ENCODE assay signal across 23 cellular contexts in genomic region chr1:48073773-48074172, GRCh38.
"Had no signal": no experiment of that assay in that cellular context is flagged by ENCODE, and none has a peak within 500 bp of the region (broad histone marks: within the 10 kb centered on the region; RNA-seq: fewer than 3 reads in every experiment).

No MANE protein-coding gene starts in this region.

- H3K9me3 ChIP-seq: gastrocnemius medialis, heart right ventricle, left ventricle myocardium inferior, right atrium auricular region, testis, upper lobe of right lung had no signal

- ATAC-seq: activated CD8-positive, alpha-beta T cell treated with anti-CD3 and anti-CD28 coated beads for 36 hours; gastrocnemius medialis; heart right ventricle; stimulated activated effector memory CD8-positive, alpha-beta T cell treated with anti-CD3 and anti-CD28 coated beads, Interleukin-12 subunit alpha, Interleukin-12 subunit beta, amount 100 ng/mL, for 72 hours; upper lobe of right lung; WTC11 had no signal

- H3K27ac ChIP-seq: gastrocnemius medialis, heart right ventricle, left ventricle myocardium inferior, neural progenitor cell, right atrium auricular region, skin epidermis, testis, upper lobe of right lung had no signal

- DNase-seq: activated CD4-positive, alpha-beta T cell treated with anti-CD3 and anti-CD28 coated beads, Interleukin-2, amount 10 ng/mL, durations not matched to agents 24 days and 14 days; activated CD8-positive, alpha-beta T cell treated with anti-CD3 and anti-CD28 coated beads for 36 hours; activated naive CD4-positive, alpha-beta T cell treated with Interleukin-2 at 50 U/mL for 16 hours; activated naive CD8-positive, alpha-beta T cell treated with anti-CD3 and anti-CD28 coated beads, Interleukin-2, amount 10 ng/mL, durations not matched to agents 7 days and 5 days; activated T-cell treated with anti-CD3 and anti-CD28 coated beads, Interleukin-2, amount 50 U/mL, for 1 hour; caudate nucleus; gastrocnemius medialis; heart right ventricle; left ventricle myocardium inferior; mammary epithelial cell; stimulated activated CD4-positive, alpha-beta T cell treated with anti-CD3 and anti-CD28 coated beads, Interleukin-15, amount 100 ng/mL, for 24 hours; stimulated activated CD4-positive, alpha-beta T cell treated with anti-CD3 and anti-CD28 coated beads, Interleukin-4, amount 100 ng/mL, for 1 hour; testis; upper lobe of right lung had no signal

- H3K4me1 ChIP-seq: gastrocnemius medialis, heart right ventricle, left ventricle myocardium inferior, neural progenitor cell, right atrium auricular region, testis had no signal

- H3K4me3 ChIP-seq: gastrocnemius medialis, heart right ventricle, left ventricle myocardium inferior, neural progenitor cell, right atrium auricular region, skin epidermis, testis, upper lobe of right lung had no signal

- H3K9ac ChIP-seq: neural progenitor cell had no signal

- FAIRE-seq: colon, endometrium, islet of Langerhans, TTC549 had no signal

- H3K27me3 ChIP-seq: neural progenitor cell, right atrium auricular region, testis, upper lobe of right lung had no signal

- H3K36me3 ChIP-seq: gastrocnemius medialis, heart right ventricle, left ventricle myocardium inferior, neural progenitor cell, right atrium auricular region, upper lobe of right lung had no signal
